In genomic region chr11:32118025-32118974, GRCh38 we compare ENCODE assay signal across 1 cellular context.
TF ChIP-seq lines count a peak whose summit lies in the region.

No MANE protein-coding gene starts in this region.

TF ChIP-seq in SK-N-SH treated with all-trans-retinoic acid at 6 μM for 48 hours, 23 proteins besides CTCF, POLR2A, EP300 and RAD21 (continued from another document):
- no peak for TF ChIP-seq TSHZ2 (CRISPR knock-in tag; IDR thresholded peaks at IDR 0.05)
